Comparison of ENCODE assay signal across 1 cellular context in the genomic region with DNA sequence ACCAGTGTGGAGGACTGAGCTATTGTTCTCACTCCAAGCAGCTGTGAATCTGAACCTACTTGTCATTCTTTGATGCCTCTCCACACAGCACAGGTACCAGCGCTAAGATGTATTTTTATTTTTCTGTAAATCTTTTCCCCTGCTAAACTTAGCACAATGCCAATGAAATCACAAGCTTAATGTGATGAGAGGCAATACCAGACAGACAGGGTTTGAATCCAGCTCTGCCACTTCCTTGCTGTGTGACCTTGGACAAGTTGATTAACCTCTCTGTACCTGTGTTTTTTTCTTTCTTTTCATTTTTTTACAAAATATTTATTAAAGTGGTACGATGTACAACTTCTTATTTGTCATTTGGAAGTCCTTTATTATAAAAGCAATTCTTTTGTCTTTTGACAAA.
TF ChIP-seq lines count a peak whose summit lies in the region.

No MANE protein-coding gene starts in this region.

TF ChIP-seq in GM23338, 12 proteins besides CTCF, POLR2A, EP300 and RAD21 (continued from another document):
- no peak for TF ChIP-seq REST (IDR thresholded peaks at IDR 0.05; ENCODE audit: unreplicated experiment)
- no peak for TF ChIP-seq ETS1 (IDR thresholded peaks at IDR 0.05)
- no peak for TF ChIP-seq POLR2AphosphoS5 (IDR thresholded peaks at IDR 0.05; ENCODE audit: low read depth)
- no peak for TF ChIP-seq JUNB (IDR thresholded peaks at IDR 0.05; ENCODE audit: unreplicated experiment)
